In genomic region chr7:35185908-35186731, GRCh38 we compare ENCODE assay signal across 1 cellular context.
TF ChIP-seq lines count a peak whose summit lies in the region.

No MANE protein-coding gene starts in this region.

TF ChIP-seq in WTC11, 78 proteins besides CTCF, POLR2A, EP300 and RAD21 (continued from another document):
- TF ChIP-seq STAT6 (CRISPR knock-in tag; conservative IDR thresholded peaks at IDR 0.05; ENCODE audit: low read depth) = no peak
- TF ChIP-seq RORB (CRISPR knock-in tag; IDR thresholded peaks at IDR 0.05) = no peak
- no peak for TF ChIP-seq ZNF532 (CRISPR knock-in tag; IDR thresholded peaks at IDR 0.05; ENCODE audit: borderline replicate concordance)
- no peak for TF ChIP-seq GTF2I (CRISPR knock-in tag; conservative IDR thresholded peaks at IDR 0.05)
- TF ChIP-seq SMAD4 (CRISPR knock-in tag; IDR thresholded peaks at IDR 0.05) = 0 out of 2 replicates have a peak, but pooled peaks have one; percentile 34
- no peak for TF ChIP-seq OVOL2 (CRISPR knock-in tag; IDR thresholded peaks at IDR 0.05; ENCODE audit: borderline replicate concordance)
- peak; percentile 95 for TF ChIP-seq MAX (CRISPR knock-in tag; IDR thresholded peaks at IDR 0.05)
- TF ChIP-seq NFATC4 (CRISPR knock-in tag; IDR thresholded peaks at IDR 0.05) = no peak
- no peak for TF ChIP-seq ERG (CRISPR knock-in tag; IDR thresholded peaks at IDR 0.05)
- no peak for TF ChIP-seq NR2C2 (CRISPR knock-in tag; IDR thresholded peaks at IDR 0.05)
- TF ChIP-seq GRHL2 (CRISPR knock-in tag; IDR thresholded peaks at IDR 0.05; ENCODE audit: insufficient replicate concordance, severe bottlenecking) = no peak
- peak; percentile 74; the same call in 1 of the 2 replicates for TF ChIP-seq TEAD4 (CRISPR knock-in tag; IDR thresholded peaks at IDR 0.05)
- TF ChIP-seq ZNF671 (CRISPR knock-in tag; IDR thresholded peaks at IDR 0.05) = no peak
- peak; percentile 77; the same call in 1 of the 2 replicates for TF ChIP-seq FOXP1 (CRISPR knock-in tag; IDR thresholded peaks at IDR 0.05; ENCODE audit: borderline replicate concordance)
- TF ChIP-seq ZNF396 (CRISPR knock-in tag; IDR thresholded peaks at IDR 0.05; ENCODE audit: borderline replicate concordance) = no peak
- TF ChIP-seq MXD4 (CRISPR knock-in tag; IDR thresholded peaks at IDR 0.05; ENCODE audit: borderline replicate concordance) = no peak
- TF ChIP-seq KAT7 (CRISPR knock-in tag; IDR thresholded peaks at IDR 0.05; ENCODE audit: borderline replicate concordance) = 0 out of 2 replicates have a peak, but pooled peaks have one; percentile 46
- no peak for TF ChIP-seq ZNF423 (CRISPR knock-in tag; IDR thresholded peaks at IDR 0.05)
- TF ChIP-seq ZNF317 (CRISPR knock-in tag; IDR thresholded peaks at IDR 0.05; ENCODE audit: borderline replicate concordance, low read depth) = no peak
- no peak for TF ChIP-seq AFF4 (CRISPR knock-in tag; IDR thresholded peaks at IDR 0.05; ENCODE audit: borderline replicate concordance)
- 0 out of 2 replicates have a peak, but pooled peaks have one; percentile 13 for TF ChIP-seq NFYB (CRISPR knock-in tag; conservative IDR thresholded peaks at IDR 0.05; ENCODE audit: low read depth)
- TF ChIP-seq SMAD3 (CRISPR knock-in tag; IDR thresholded peaks at IDR 0.05; ENCODE audit: borderline replicate concordance) = no peak
- no peak for TF ChIP-seq PRRX2 (CRISPR knock-in tag; IDR thresholded peaks at IDR 0.05)
- no peak for TF ChIP-seq ATF3 (CRISPR knock-in tag; conservative IDR thresholded peaks at IDR 0.05)
- peak; percentile 88; the same call in 1 of the 2 replicates for TF ChIP-seq MYBL2 (CRISPR knock-in tag; IDR thresholded peaks at IDR 0.05)
- no peak for TF ChIP-seq HMGXB4 (CRISPR knock-in tag; IDR thresholded peaks at IDR 0.05)
- TF ChIP-seq ZBTB21 (CRISPR knock-in tag; IDR thresholded peaks at IDR 0.05; ENCODE audit: borderline replicate concordance) = peak; percentile 67; the same call in 1 of the 2 replicates
- no peak for TF ChIP-seq IRF2 (CRISPR knock-in tag; IDR thresholded peaks at IDR 0.05; ENCODE audit: borderline replicate concordance, low read depth)
- no peak for TF ChIP-seq E2F4 (CRISPR knock-in tag; IDR thresholded peaks at IDR 0.05; ENCODE audit: borderline replicate concordance, low read depth)
- TF ChIP-seq CREB1 (CRISPR knock-in tag; IDR thresholded peaks at IDR 0.05) = peak; percentile 79
- no peak for TF ChIP-seq ZSCAN18 (CRISPR knock-in tag; IDR thresholded peaks at IDR 0.05)
- no peak for TF ChIP-seq ZNF512 (CRISPR knock-in tag; IDR thresholded peaks at IDR 0.05; ENCODE audit: borderline replicate concordance)
- no peak for TF ChIP-seq CBFB (CRISPR knock-in tag; IDR thresholded peaks at IDR 0.05; ENCODE audit: low read depth)
- TF ChIP-seq SP1 (CRISPR knock-in tag; conservative IDR thresholded peaks at IDR 0.05) = no peak
